ENCODE assay signal across 8 cellular contexts in genomic region chr3:197791120-197792018, GRCh38. TPM values are rescaled to one million over a fixed set of nuclear protein-coding genes. Genes with fewer than 3 reads are reported as not detected.
DNase-seq lines count a peak whose midpoint lies in the region; ATAC-seq, FAIRE-seq and TF ChIP-seq lines count a peak whose summit lies in the region.

LRCH3 (plus strand) TSS chr3:197791254; CDS start chr3:197791279, 25 bp downstream.

- no peaks in the 10 kb centered on the region for H3K9me2 ChIP-seq in OCI-LY7 (ENCODE audit: insufficient read depth, low read length)

- H4K20me1 ChIP-seq in OCI-LY7 (ENCODE audit: insufficient read depth, low read length), result peaks cover 8% of the 10 kb centered on the region; the same call in 1 of the 2 replicates

- H3K9ac ChIP-seq in HUES64 (ENCODE audit: low read depth, low read length), result peak within 1 kb of the TSS; percentile 97

- peak within 1 kb of the TSS; percentile 70 for H2AFZ ChIP-seq in OCI-LY7 (ENCODE audit: low read length)

- H3K27ac ChIP-seq in HUES64 (ENCODE audit: low read depth, low read length), result peak within 1 kb of the TSS; percentile 98
- H3K27ac ChIP-seq in OCI-LY7 (ENCODE audit: low read depth, low read length, poor library complexity, severe bottlenecking), result peak within 1 kb of the TSS; percentile 84

- TF ChIP-seq CTCF in D721Med (IDR thresholded peaks at IDR 0.05; ENCODE audit: insufficient read depth, missing control alignments), result no peak
- TF ChIP-seq CTCF in OCI-LY7 (conservative IDR thresholded peaks at IDR 0.05; ENCODE audit: low read length), result no peak

- DNase-seq in D721Med (ENCODE audit: insufficient read length, low spot score), result peak; percentile 96
- DNase-seq in OCI-LY7 (ENCODE audit: low spot score), result peak; percentile 88
- DNase-seq in activated T-cell treated with anti-CD3 and anti-CD28 coated beads, Interleukin-2, amount 50 U/mL, for 1 hour, result peak; percentile 87
- DNase-seq in erythroblast (lab: John Stamatoyannopoulos, UW), result peak; percentile 85 to 91
- peak; percentile 76 for DNase-seq in mucosa of gallbladder (ENCODE audit: low spot score)
- peak; percentile 83 for DNase-seq in stimulated activated CD8-positive, alpha-beta memory T cell treated with anti-CD3 and anti-CD28 coated beads, Interleukin-4, amount 100 ng/mL, for 24 hours (ENCODE audit: low read depth)

- no peaks in the 10 kb centered on the region for H3K9me3 ChIP-seq in HUES64 (ENCODE audit: insufficient read depth, low read depth, low read length)
- no peaks in the 10 kb centered on the region for H3K9me3 ChIP-seq in OCI-LY7 (ENCODE audit: low read length)

- peak within 1 kb of the TSS; percentile 95 for H3K4me2 ChIP-seq in OCI-LY7 (ENCODE audit: low read length)

- WGBS in HUES64, result under 1% methylated on average over 90 of the region's 90 CpGs

- BruUV-seq in OCI-LY7 (replicated peaks; lab: Mats Ljungman, UMichigan), result no TSS peak

- H3K79me2 ChIP-seq in OCI-LY7 (ENCODE audit: insufficient read depth, low read depth, low read length), result peaks cover 45% of the 10 kb centered on the region

- POLR2A ChIA-PET in OCI-LY7 (lab: Charles Lee), result interaction anchor here (0.6 to 2.0 kb wide), 9 partner anchors 9 to 485 kb away, joined by 3 to 8 read pairs (median 3); no protein-coding TSS in a partner anchor

- TF ChIP-seq POLR2A in erythroblast (IDR thresholded peaks at IDR 0.05; ENCODE audit: low read length), result peak; percentile 92

- no peaks in the 10 kb centered on the region for H3K27me3 ChIP-seq in HUES64 (ENCODE audit: insufficient read depth, low read length)

- ATAC-seq in GM21423 (IDR thresholded peaks at IDR 0.05; ENCODE audit: unreplicated experiment), result peak; percentile 77

- H3K4me1 ChIP-seq in HUES64 (ENCODE audit: insufficient read depth, low read length) (no peaks in the 10 kb centered on the region), OCI-LY7 (ENCODE audit: insufficient read depth, low read length, poor library complexity, severe bottlenecking) (peaks cover 36% of the 10 kb centered on the region)

- peak within 1 kb of the TSS; percentile 96 for H3K4me3 ChIP-seq in HUES64 (ENCODE audit: low read length)
- peak within 1 kb of the TSS; percentile 84 for H3K4me3 ChIP-seq in OCI-LY7 (ENCODE audit: low read depth, low read length, poor library complexity, severe bottlenecking)

- CTCF ChIA-PET in OCI-LY7 (lab: Charles Lee; ENCODE audit: unreplicated experiment), result no interaction called here

- no peaks in the 10 kb centered on the region for H3K36me3 ChIP-seq in HUES64 (ENCODE audit: insufficient read depth, low read length)
- no peaks in the 10 kb centered on the region for H3K36me3 ChIP-seq in OCI-LY7 (ENCODE audit: insufficient read depth, low read length)

- intact Hi-C loops in OCI-LY7 (cut with micrococcal nuclease; ENCODE audit: unreplicated experiment), result loop anchor here (2.0 kb wide), 3 partner anchors 41 to 79 kb away; partner anchors contain the start of gene RUBCN

- no peak for FAIRE-seq in D721Med (lab: Jason Lieb, UNC)

RNA-seq across cellular contexts. Expression of gene LRCH3, which starts in this region (rescaled TPM):
- polyA plus RNA-seq in HUES64 (2013, experiment 1 of 2), result 21.2 TPM
- polyA plus RNA-seq in HUES64 (2013, experiment 2 of 2), result 29.6 TPM
- total RNA-seq in OCI-LY7 (2014; rRNA removed; shearing (Covaris generic)), result 39.0 and 44.2 TPM in 2 replicates
- total RNA-seq in OCI-LY7 (2022), result 52.6 and 53.0 TPM in 2 replicates
- 54.0 TPM for total RNA-seq in mucosa of gallbladder

Comparison
In these comparisons a context has a peak if more than half of its experiments do, and no peak if none do; other contexts are left out.
1. Peak in every context shown above with its lines: DNase-seq, ATAC-seq, H3K4me3 ChIP-seq and H3K27ac ChIP-seq.